In the genomic region with DNA sequence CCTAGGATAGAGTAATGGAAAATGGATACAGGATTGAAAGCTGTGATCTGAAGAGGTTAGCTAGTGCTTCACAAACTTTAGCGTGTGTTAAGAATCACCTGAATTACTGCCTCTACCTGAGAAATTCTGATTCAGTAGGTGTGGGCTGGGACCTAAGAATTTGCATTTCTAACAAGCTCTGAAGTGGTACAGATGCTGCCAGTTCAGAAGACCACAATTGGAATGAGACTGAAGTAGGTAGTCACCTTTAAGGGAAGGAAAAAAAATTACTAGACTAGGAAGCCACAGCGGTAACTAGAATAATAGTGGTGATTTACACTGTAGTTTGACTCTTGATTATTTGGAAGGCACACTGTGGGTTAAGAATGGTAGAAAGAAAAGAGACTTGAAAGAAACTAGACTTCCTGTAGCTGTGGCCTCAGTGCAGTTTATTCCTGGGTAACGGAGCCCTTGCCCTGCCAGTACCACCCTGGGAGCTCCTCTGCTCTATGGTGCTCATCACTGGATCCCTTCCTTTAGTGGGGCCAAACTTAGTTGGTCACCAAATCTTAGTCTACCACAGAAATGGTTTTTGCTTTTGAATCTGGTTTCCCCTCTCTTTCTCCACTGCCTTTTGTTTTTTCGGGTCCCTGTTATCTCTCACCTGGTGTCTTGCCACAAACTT, we compare ENCODE assay signal across 13 cellular contexts. TPM values are rescaled to one million over a fixed set of nuclear protein-coding genes. Genes with fewer than 3 reads are reported as not detected.
DNase-seq lines count a peak whose midpoint lies in the region; ATAC-seq, FAIRE-seq and TF ChIP-seq lines count a peak whose summit lies in the region.
"Had no signal": no experiment of that assay in that cellular context is flagged by ENCODE, and none has a peak within 500 bp of the region (broad histone marks: within the 10 kb centered on the region; RNA-seq: fewer than 3 reads in every experiment).

No MANE protein-coding gene starts in this region.

- FAIRE-seq in D721Med (lab: Jason Lieb, UNC), result no peak
- FAIRE-seq: K562 had no signal

- CTCF ChIA-PET in activated CD4-positive, alpha-beta memory T cell treated with anti-CD3 and anti-CD28 coated beads, Interleukin-2, amount 10 ng/mL, durations not matched to agents 7 days and 5 days (lab: Charles Lee), result interaction anchor here (0.9 to 2.5 kb wide), 2 partner anchors 11 to 49 kb away, joined by 3 to 10 read pairs; partner anchors contain the start of gene PIGV

- ATAC-seq in memory B cell (ENCODE audit: low read depth) (no peak), left cardiac atrium (no peak)
- ATAC-seq: K562 had no signal

- no peaks in the 10 kb centered on the region for H3K27me3 Mint-ChIP-seq in activated CD4-positive, alpha-beta memory T cell treated with anti-CD3 and anti-CD28 coated beads, Interleukin-2, amount 10 ng/mL, durations not matched to agents 7 days and 5 days
- no peaks in the 10 kb centered on the region for H3K27me3 Mint-ChIP-seq in memory B cell

- TF ChIP-seq CTCF in D721Med (IDR thresholded peaks at IDR 0.05; ENCODE audit: insufficient read depth, missing control alignments), result no peak

- intact Hi-C loops in left cardiac atrium (cut with DNase I), result no loop called here

- POLR2A ChIA-PET in activated CD4-positive, alpha-beta memory T cell treated with anti-CD3 and anti-CD28 coated beads, Interleukin-2, amount 10 ng/mL, durations not matched to agents 7 days and 5 days (lab: Charles Lee), result interaction anchor here (1.3 to 14.6 kb wide), 5 partner anchors 15 to 48 kb away, joined by 4 to 204 read pairs (median 6); partner anchors contain the start of genes ARID1A and PIGV

- peak; percentile 37 for DNase-seq in stimulated activated CD4-positive, alpha-beta T cell treated with anti-CD3 and anti-CD28 coated beads, Interleukin-4, amount 100 ng/mL, for 24 hours
- DNase-seq in stimulated activated CD4-positive, alpha-beta T cell treated with anti-CD3 and anti-CD28 coated beads, Interleukin-4, amount 100 ng/mL, for 1 hour, result no peak
- DNase-seq in activated CD4-positive, alpha-beta memory T cell treated with anti-CD3 and anti-CD28 coated beads, Interleukin-2, amount 10 ng/mL, durations not matched to agents 7 days and 5 days, result no peak
- no peak for DNase-seq in memory B cell (ENCODE audit: low spot score in 2 of 2)
- DNase-seq in hippocampal formation (lab: John Stamatoyannopoulos, UW), result no peak
- no peak for DNase-seq in SHP77 treated with DMSO at 0.1 percent for 48 hours (lab: John Stamatoyannopoulos, UW)
- no peak for DNase-seq in D721Med (ENCODE audit: insufficient read length, low spot score)
- no peak for DNase-seq in left cardiac atrium
- DNase-seq: anterior cingulate cortex, dermis blood vessel endothelial cell, islet precursor cell, NCI-H1694 treated with DMSO at 0.1 percent for 48 hours had no signal

- H3K9me3 Mint-ChIP-seq in activated CD4-positive, alpha-beta memory T cell treated with anti-CD3 and anti-CD28 coated beads, Interleukin-2, amount 10 ng/mL, durations not matched to agents 7 days and 5 days, result no peaks in the 10 kb centered on the region
- H3K9me3 Mint-ChIP-seq in memory B cell, result no peaks in the 10 kb centered on the region

- H3K4me1 Mint-ChIP-seq in activated CD4-positive, alpha-beta memory T cell treated with anti-CD3 and anti-CD28 coated beads, Interleukin-2, amount 10 ng/mL, durations not matched to agents 7 days and 5 days, result peaks cover 69% of the 10 kb centered on the region
- peaks cover 45% of the 10 kb centered on the region for H3K4me1 Mint-ChIP-seq in memory B cell

- no peak overlapping the region for H3K4me3 Mint-ChIP-seq in activated CD4-positive, alpha-beta memory T cell treated with anti-CD3 and anti-CD28 coated beads, Interleukin-2, amount 10 ng/mL, durations not matched to agents 7 days and 5 days
- peak overlapping the region; percentile 51 for H3K4me3 Mint-ChIP-seq in memory B cell

- H3K36me3 Mint-ChIP-seq in activated CD4-positive, alpha-beta memory T cell treated with anti-CD3 and anti-CD28 coated beads, Interleukin-2, amount 10 ng/mL, durations not matched to agents 7 days and 5 days (ENCODE audit: low read depth), result peaks cover 61% of the 10 kb centered on the region
- H3K36me3 Mint-ChIP-seq in memory B cell, result peaks cover 25% of the 10 kb centered on the region

- peak overlapping the region; percentile 77 for H3K27ac Mint-ChIP-seq in activated CD4-positive, alpha-beta memory T cell treated with anti-CD3 and anti-CD28 coated beads, Interleukin-2, amount 10 ng/mL, durations not matched to agents 7 days and 5 days
- H3K27ac Mint-ChIP-seq in memory B cell, result peak overlapping the region; percentile 78

RNA-seq across cellular contexts. Expression of gene ARID1A, which starts 43.6 kb away (rescaled TPM):
- total RNA-seq in activated CD4-positive, alpha-beta memory T cell treated with anti-CD3 and anti-CD28 coated beads, Interleukin-2, amount 10 ng/mL, durations not matched to agents 7 days and 5 days, result 10 to 100 TPM; 88.9 to 90.0 TPM
- total RNA-seq in left cardiac atrium, result 10 to 100 TPM; 34.5 to 38.5 TPM

RNA-seq across cellular contexts. Expression of gene PIGV, which starts 48.4 kb away (rescaled TPM):
- 10 to 100 TPM; 16.6 to 16.9 TPM for total RNA-seq in activated CD4-positive, alpha-beta memory T cell treated with anti-CD3 and anti-CD28 coated beads, Interleukin-2, amount 10 ng/mL, durations not matched to agents 7 days and 5 days
- 1 to 10 TPM; 6.1 to 6.7 TPM for total RNA-seq in left cardiac atrium
